ENCODE assay signal across 15 cellular contexts in genomic region chr19:16373079-16373478, GRCh38. TPM values are rescaled to one million over a fixed set of nuclear protein-coding genes. Genes with fewer than 3 reads are reported as not detected.
A peak's percentile ranks its signal among the peaks of the same experiment; 100 is the strongest.
DNase-seq lines count a peak whose midpoint lies in the region; ATAC-seq and TF ChIP-seq lines count a peak whose summit lies in the region.
"Had no signal": no experiment of that assay in that cellular context is flagged by ENCODE, and none has a peak within 500 bp of the region (broad histone marks: within the 10 kb centered on the region; RNA-seq: fewer than 3 reads in every experiment).

No MANE protein-coding gene starts in this region.

- peak overlapping the region; percentile 62 for H3K9ac ChIP-seq in adipocyte (ENCODE audit: low read length)
- H3K9ac ChIP-seq: GM23248 had no signal

- WGBS in thymus = 95% methylated on average over 12 of the region's 12 CpGs

- CTCF ChIA-PET in activated naive CD4-positive, alpha-beta T cell treated with anti-CD3 and anti-CD28 coated beads, Interleukin-2, amount 10 ng/mL, durations not matched to agents 7 days and 5 days (lab: Charles Lee) = interaction anchor here (2.2 to 4.4 kb wide), 3 partner anchors 9 to 45 kb away, joined by 6 to 37 read pairs (median 8); no protein-coding TSS in a partner anchor
- CTCF ChIA-PET in activated naive CD4-positive, alpha-beta T cell treated with anti-CD3 and anti-CD28 coated beads for 36 hours (lab: Charles Lee) = interaction anchor here (0.6 to 1.8 kb wide), 3 partner anchors 10 to 137 kb away, joined by 3 to 4 read pairs (median 3); no protein-coding TSS in a partner anchor
- CTCF ChIA-PET in activated CD8-positive, alpha-beta T cell treated with anti-CD3 and anti-CD28 coated beads for 36 hours (lab: Charles Lee) = interaction anchor here (1.2 to 3.9 kb wide), 4 partner anchors 9 to 126 kb away, joined by 3 to 30 read pairs (median 7); no protein-coding TSS in a partner anchor
- CTCF ChIA-PET in activated CD4-positive, alpha-beta memory T cell treated with anti-CD3 and anti-CD28 coated beads, Interleukin-2, amount 10 ng/mL, durations not matched to agents 7 days and 5 days (lab: Charles Lee) = interaction anchor here (1.2 to 7.2 kb wide), 5 partner anchors 10 to 49 kb away, joined by 3 to 109 read pairs (median 41); partner anchors contain the start of gene KLF2

- no peak overlapping the region for H3K27ac Mint-ChIP-seq in activated naive CD4-positive, alpha-beta T cell treated with anti-CD3 and anti-CD28 coated beads, Interleukin-2, amount 10 ng/mL, durations not matched to agents 7 days and 5 days
- no peak overlapping the region for H3K27ac Mint-ChIP-seq in activated naive CD4-positive, alpha-beta T cell treated with anti-CD3 and anti-CD28 coated beads for 36 hours
- no peak overlapping the region for H3K27ac Mint-ChIP-seq in activated CD8-positive, alpha-beta T cell treated with anti-CD3 and anti-CD28 coated beads for 36 hours
- H3K27ac Mint-ChIP-seq in activated CD4-positive, alpha-beta memory T cell treated with anti-CD3 and anti-CD28 coated beads, Interleukin-2, amount 10 ng/mL, durations not matched to agents 7 days and 5 days = no peak overlapping the region

- ATAC-seq in lower lobe of right lung (no peak), HG02623 (IDR thresholded peaks at IDR 0.05; ENCODE audit: unreplicated experiment) (no peak)
- no peak for ATAC-seq in activated CD8-positive, alpha-beta T cell treated with anti-CD3 and anti-CD28 coated beads for 36 hours
- ATAC-seq: left colon had no signal

- no peaks in the 10 kb centered on the region for H3K27me3 Mint-ChIP-seq in activated naive CD4-positive, alpha-beta T cell treated with anti-CD3 and anti-CD28 coated beads, Interleukin-2, amount 10 ng/mL, durations not matched to agents 7 days and 5 days
- peaks cover 8% of the 10 kb centered on the region for H3K27me3 Mint-ChIP-seq in activated naive CD4-positive, alpha-beta T cell treated with anti-CD3 and anti-CD28 coated beads for 36 hours (ENCODE audit: low read depth)
- peaks cover 4% of the 10 kb centered on the region for H3K27me3 Mint-ChIP-seq in activated CD8-positive, alpha-beta T cell treated with anti-CD3 and anti-CD28 coated beads for 36 hours
- no peaks in the 10 kb centered on the region for H3K27me3 Mint-ChIP-seq in activated CD4-positive, alpha-beta memory T cell treated with anti-CD3 and anti-CD28 coated beads, Interleukin-2, amount 10 ng/mL, durations not matched to agents 7 days and 5 days

- peak overlapping the region; percentile 76 for H3K27ac ChIP-seq in lower lobe of right lung
- H3K27ac ChIP-seq in thymus (ENCODE audit: low read depth) = peak overlapping the region; percentile 95
- H3K27ac ChIP-seq: GM23248, WERI-Rb-1 had no signal

- POLR2A ChIA-PET in activated CD8-positive, alpha-beta T cell treated with anti-CD3 and anti-CD28 coated beads for 36 hours (lab: Charles Lee) = interaction anchor here (1.1 to 3.0 kb wide), 5 partner anchors 30 to 104 kb away, joined by 4 to 12 read pairs (median 5); no protein-coding TSS in a partner anchor
- POLR2A ChIA-PET in activated CD4-positive, alpha-beta memory T cell treated with anti-CD3 and anti-CD28 coated beads, Interleukin-2, amount 10 ng/mL, durations not matched to agents 7 days and 5 days (lab: Charles Lee) = interaction anchor here (1.0 to 34.9 kb wide), 7 partner anchors 6 to 126 kb away, joined by 3 to 3221 read pairs (median 41); partner anchors contain the start of gene KLF2

- H3K36me3 ChIP-seq in adipocyte (ENCODE audit: control insufficient read depth, insufficient read depth, low read length, severe bottlenecking) = peaks cover 53% of the 10 kb centered on the region
- peaks cover 26% of the 10 kb centered on the region for H3K36me3 ChIP-seq in lower lobe of right lung
- H3K36me3 ChIP-seq in thymus (ENCODE audit: control insufficient read depth, insufficient read depth) = peaks cover 4% of the 10 kb centered on the region

- peaks cover 53% of the 10 kb centered on the region for H3K36me3 Mint-ChIP-seq in activated naive CD4-positive, alpha-beta T cell treated with anti-CD3 and anti-CD28 coated beads, Interleukin-2, amount 10 ng/mL, durations not matched to agents 7 days and 5 days
- H3K36me3 Mint-ChIP-seq in activated naive CD4-positive, alpha-beta T cell treated with anti-CD3 and anti-CD28 coated beads for 36 hours (ENCODE audit: low read depth) = peaks cover 21% of the 10 kb centered on the region
- H3K36me3 Mint-ChIP-seq in activated CD8-positive, alpha-beta T cell treated with anti-CD3 and anti-CD28 coated beads for 36 hours (ENCODE audit: low read depth) = peaks cover 17% of the 10 kb centered on the region
- peaks cover 58% of the 10 kb centered on the region for H3K36me3 Mint-ChIP-seq in activated CD4-positive, alpha-beta memory T cell treated with anti-CD3 and anti-CD28 coated beads, Interleukin-2, amount 10 ng/mL, durations not matched to agents 7 days and 5 days (ENCODE audit: low read depth)

- no peaks in the 10 kb centered on the region for H3K4me1 Mint-ChIP-seq in activated naive CD4-positive, alpha-beta T cell treated with anti-CD3 and anti-CD28 coated beads, Interleukin-2, amount 10 ng/mL, durations not matched to agents 7 days and 5 days
- peaks cover 46% of the 10 kb centered on the region for H3K4me1 Mint-ChIP-seq in activated naive CD4-positive, alpha-beta T cell treated with anti-CD3 and anti-CD28 coated beads for 36 hours (ENCODE audit: low read depth)
- H3K4me1 Mint-ChIP-seq in activated CD8-positive, alpha-beta T cell treated with anti-CD3 and anti-CD28 coated beads for 36 hours (ENCODE audit: low read depth) = peaks cover 48% of the 10 kb centered on the region
- peaks cover 10% of the 10 kb centered on the region for H3K4me1 Mint-ChIP-seq in activated CD4-positive, alpha-beta memory T cell treated with anti-CD3 and anti-CD28 coated beads, Interleukin-2, amount 10 ng/mL, durations not matched to agents 7 days and 5 days

- peak; percentile 19 for DNase-seq in activated naive CD4-positive, alpha-beta T cell treated with anti-CD3 and anti-CD28 coated beads, Interleukin-2, amount 10 ng/mL, durations not matched to agents 7 days and 5 days
- no peak for DNase-seq in activated naive CD4-positive, alpha-beta T cell treated with anti-CD3 and anti-CD28 coated beads for 36 hours
- DNase-seq in adipocyte (ENCODE audit: low read depth) (no peak), lower lobe of right lung (no peak)
- DNase-seq in activated CD8-positive, alpha-beta T cell treated with anti-CD3 and anti-CD28 coated beads for 36 hours = no peak
- DNase-seq in activated CD4-positive, alpha-beta memory T cell treated with anti-CD3 and anti-CD28 coated beads, Interleukin-2, amount 10 ng/mL, durations not matched to agents 7 days and 5 days = no peak
- DNase-seq: activated CD8-positive, alpha-beta memory T cell treated with anti-CD3 and anti-CD28 coated beads for 24 hours; activated effector memory CD4-positive, alpha-beta T cell treated with Interleukin-2 at 50 U/mL for 16 hours; hippocampal formation; left colon; NCI-H748 treated with DMSO at 0.1 percent for 48 hours; WERI-Rb-1 had no signal

- H3K9me3 ChIP-seq in adipocyte (ENCODE audit: control insufficient read depth, low read length) (no peaks in the 10 kb centered on the region), lower lobe of right lung (no peaks in the 10 kb centered on the region), thymus (ENCODE audit: control insufficient read depth) (no peaks in the 10 kb centered on the region)

- intact Hi-C loops in activated naive CD4-positive, alpha-beta T cell treated with anti-CD3 and anti-CD28 coated beads for 36 hours (cut with micrococcal nuclease) = loop anchor here (5.0 kb wide), 1 partner anchor 176 kb away; the partner anchor contains the start of gene AP1M1
- intact Hi-C loops in lower lobe of right lung (cut with DNase I) = no loop called here
- intact Hi-C loops in activated CD8-positive, alpha-beta T cell treated with anti-CD3 and anti-CD28 coated beads for 36 hours (cut with micrococcal nuclease) = no loop called here

- H3K27me3 ChIP-seq in adipocyte (replicated peaks; ENCODE audit: control insufficient read depth, insufficient read depth, low read length) (no peaks in the 10 kb centered on the region), lower lobe of right lung (ENCODE audit: low read depth) (no peaks in the 10 kb centered on the region), thymus (ENCODE audit: control insufficient read depth, insufficient read depth) (no peaks in the 10 kb centered on the region)

- H3K4me3 ChIP-seq in adipocyte (ENCODE audit: low read length) (no peak overlapping the region), lower lobe of right lung (no peak overlapping the region), thymus (ENCODE audit: low read length) (no peak overlapping the region)
- H3K4me3 ChIP-seq: GM23248 had no signal

- H3K4me3 Mint-ChIP-seq in activated naive CD4-positive, alpha-beta T cell treated with anti-CD3 and anti-CD28 coated beads, Interleukin-2, amount 10 ng/mL, durations not matched to agents 7 days and 5 days = no peak overlapping the region
- H3K4me3 Mint-ChIP-seq in activated naive CD4-positive, alpha-beta T cell treated with anti-CD3 and anti-CD28 coated beads for 36 hours = no peak overlapping the region
- no peak overlapping the region for H3K4me3 Mint-ChIP-seq in activated CD8-positive, alpha-beta T cell treated with anti-CD3 and anti-CD28 coated beads for 36 hours
- no peak overlapping the region for H3K4me3 Mint-ChIP-seq in activated CD4-positive, alpha-beta memory T cell treated with anti-CD3 and anti-CD28 coated beads, Interleukin-2, amount 10 ng/mL, durations not matched to agents 7 days and 5 days

- H3K4me1 ChIP-seq in adipocyte (ENCODE audit: control insufficient read depth, insufficient read depth, low read length) (peaks cover 29% of the 10 kb centered on the region), lower lobe of right lung (peaks cover 68% of the 10 kb centered on the region), thymus (ENCODE audit: control insufficient read depth, insufficient read depth, low read length) (peaks cover 83% of the 10 kb centered on the region)

- no peak for TF ChIP-seq CTCF in lower lobe of right lung (IDR thresholded peaks at IDR 0.05)
- TF ChIP-seq CTCF in activated CD8-positive, alpha-beta T cell treated with anti-CD3 and anti-CD28 coated beads for 36 hours (IDR thresholded peaks at IDR 0.05) = no peak

- no peaks in the 10 kb centered on the region for H3K9me3 Mint-ChIP-seq in activated naive CD4-positive, alpha-beta T cell treated with anti-CD3 and anti-CD28 coated beads, Interleukin-2, amount 10 ng/mL, durations not matched to agents 7 days and 5 days
- no peaks in the 10 kb centered on the region for H3K9me3 Mint-ChIP-seq in activated naive CD4-positive, alpha-beta T cell treated with anti-CD3 and anti-CD28 coated beads for 36 hours
- H3K9me3 Mint-ChIP-seq in activated CD8-positive, alpha-beta T cell treated with anti-CD3 and anti-CD28 coated beads for 36 hours = no peaks in the 10 kb centered on the region
- no peaks in the 10 kb centered on the region for H3K9me3 Mint-ChIP-seq in activated CD4-positive, alpha-beta memory T cell treated with anti-CD3 and anti-CD28 coated beads, Interleukin-2, amount 10 ng/mL, durations not matched to agents 7 days and 5 days

RNA-seq across cellular contexts. Expression of gene KLF2, which starts 48.5 kb away (rescaled TPM):
- total RNA-seq in activated naive CD4-positive, alpha-beta T cell treated with anti-CD3 and anti-CD28 coated beads for 36 hours = under 1 TPM; 0.22 to 0.69 TPM
- 137 TPM for total RNA-seq in lower lobe of right lung
- 16.5 TPM for polyA plus RNA-seq in thymus
- total RNA-seq in activated CD8-positive, alpha-beta T cell treated with anti-CD3 and anti-CD28 coated beads for 36 hours = 1 to 10 TPM in 1 of 2 experiments, under 1 TPM in 1; 0.94 to 1.0 TPM
- 100 to 1,000 TPM; 410 to 423 TPM for total RNA-seq in activated CD4-positive, alpha-beta memory T cell treated with anti-CD3 and anti-CD28 coated beads, Interleukin-2, amount 10 ng/mL, durations not matched to agents 7 days and 5 days

Comparison
In these comparisons a context has a peak if more than half of its experiments do, and no peak if none do; other contexts are left out.
1. RNA of gene KLF2, which starts 48.5 kb away (total RNA-seq): 410 to 423 TPM in activated CD4-positive, alpha-beta memory T cell treated with anti-CD3 and anti-CD28 coated beads, Interleukin-2, amount 10 ng/mL, durations not matched to agents 7 days and 5 days and 137 TPM in lower lobe of right lung (single experiment); 0.94 to 1.0 TPM in activated CD8-positive, alpha-beta T cell treated with anti-CD3 and anti-CD28 coated beads for 36 hours and 0.22 to 0.69 TPM in activated naive CD4-positive, alpha-beta T cell treated with anti-CD3 and anti-CD28 coated beads for 36 hours; every median in the first group is over 10 times any median in the second.